ENCODE assay signal across 25 cellular contexts in the genomic region with DNA sequence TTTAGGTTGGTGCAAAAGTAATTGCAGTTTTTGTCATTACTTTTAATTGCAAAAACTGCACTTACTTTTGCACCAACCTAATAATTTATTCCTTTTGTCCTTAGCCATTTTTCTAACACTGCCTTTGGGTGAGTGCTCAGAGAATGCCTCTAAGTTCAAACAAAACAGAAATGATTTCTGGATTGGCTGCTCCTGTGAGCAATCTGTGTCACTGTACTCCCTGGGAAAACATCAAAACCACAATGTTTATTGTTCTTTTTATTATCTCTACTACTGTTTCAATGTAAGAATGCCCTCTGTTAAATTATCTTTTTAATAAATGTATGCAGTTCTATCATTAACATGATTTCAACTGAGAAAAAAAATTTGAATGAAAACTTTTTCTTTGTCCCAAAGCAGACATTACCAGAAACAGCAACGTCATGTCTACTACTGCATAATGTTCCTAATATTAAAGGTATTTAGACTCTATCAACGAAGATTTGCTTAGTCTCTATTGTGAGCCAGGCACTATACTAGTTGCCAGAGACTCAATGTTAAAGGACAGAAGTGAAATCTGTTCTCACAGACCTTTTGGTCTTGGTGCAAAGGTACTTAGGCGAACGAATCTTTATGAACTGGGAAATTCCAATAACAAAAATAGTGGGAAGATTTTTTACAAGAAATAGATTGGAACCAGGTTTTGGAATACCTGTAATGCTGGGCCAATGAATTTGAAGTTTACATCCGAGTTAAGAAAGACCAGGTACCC. TPM values are rescaled to one million over a fixed set of nuclear protein-coding genes. Genes with fewer than 3 reads are reported as not detected.
DNase-seq lines count a peak whose midpoint lies in the region; ATAC-seq, FAIRE-seq and TF ChIP-seq lines count a peak whose summit lies in the region.
"Had no signal": no experiment of that assay in that cellular context is flagged by ENCODE, and none has a peak within 500 bp of the region (broad histone marks: within the 10 kb centered on the region; RNA-seq: fewer than 3 reads in every experiment).

No MANE protein-coding gene starts in this region.

- no peak overlapping the region for H3K27ac Mint-ChIP-seq in MCF 10A (ENCODE audit: low read depth, unreplicated experiment)
- H3K27ac Mint-ChIP-seq in astrocyte (ENCODE audit: unreplicated experiment): no peak overlapping the region
- H3K27ac Mint-ChIP-seq: activated CD4-positive, alpha-beta memory T cell treated with anti-CD3 and anti-CD28 coated beads, Interleukin-2, amount 10 ng/mL, durations not matched to agents 7 days and 5 days; stimulated activated naive B cell treated with anti-CD40 and anti-IgM and Interleukin-4, amounts not matched to agents 10 μg/mL and 1 μg/mL and 100 μg/mL, for 72 hours had no signal

- H3K27ac ChIP-seq in breast epithelium (no peak overlapping the region), astrocyte (ENCODE audit: low read depth, low read length) (no peak overlapping the region), transverse colon (peak overlapping the region; percentile 71 to 86 (median 82)), heart left ventricle (no peak overlapping the region)
- H3K27ac ChIP-seq: 22Rv1, C4-2B, PC-9, upper lobe of right lung, VCaP had no signal

- H3K4me3 Mint-ChIP-seq in MCF 10A (ENCODE audit: unreplicated experiment): no peak overlapping the region
- no peak overlapping the region for H3K4me3 Mint-ChIP-seq in astrocyte (ENCODE audit: unreplicated experiment)
- H3K4me3 Mint-ChIP-seq: activated CD4-positive, alpha-beta memory T cell treated with anti-CD3 and anti-CD28 coated beads, Interleukin-2, amount 10 ng/mL, durations not matched to agents 7 days and 5 days; stimulated activated naive B cell treated with anti-CD40 and anti-IgM and Interleukin-4, amounts not matched to agents 10 μg/mL and 1 μg/mL and 100 μg/mL, for 72 hours had no signal

- intact Hi-C loops in MCF 10A (cut with micrococcal nuclease) (no loop called here), breast epithelium (cut with DNase I; ENCODE audit: low total_unique reads) (no loop called here), transverse colon (cut with DNase I; ENCODE audit: low total_unique reads) (no loop called here), heart left ventricle (cut with DNase I) (no loop called here)

- WGBS in transverse colon (ENCODE audit: low coverage in 1 of 2), 2 donors: 65 to 66% methylated on average over 5 of the region's 5 CpGs
- 85 to 86% (median 86%) methylated on average over 5 of the region's 5 CpGs for WGBS in heart left ventricle, 4 donors

- POLR2A ChIA-PET in MCF 10A (lab: Yijun Ruan, JAX): no interaction called here

- no peaks in the 10 kb centered on the region for H3K27me3 Mint-ChIP-seq in MCF 10A (ENCODE audit: insufficient read depth, unreplicated experiment)
- no peaks in the 10 kb centered on the region for H3K27me3 Mint-ChIP-seq in astrocyte (ENCODE audit: low read depth, unreplicated experiment)
- H3K27me3 Mint-ChIP-seq: stimulated activated naive B cell treated with anti-CD40 and anti-IgM and Interleukin-4, amounts not matched to agents 10 μg/mL and 1 μg/mL and 100 μg/mL, for 72 hours had no signal

- no peaks in the 10 kb centered on the region for H3K79me2 ChIP-seq in astrocyte (ENCODE audit: insufficient read depth, low read length)

- ATAC-seq in heart left ventricle: no peak
- ATAC-seq: stimulated activated naive B cell treated with anti-CD40 and anti-IgM and Interleukin-4, amounts not matched to agents 10 μg/mL and 1 μg/mL and 100 μg/mL, for 72 hours had no signal

- FAIRE-seq in astrocyte (lab: Jason Lieb, UNC): no peak
- FAIRE-seq: endothelial cell of umbilical vein had no signal

- H3K4me1 ChIP-seq in breast epithelium: no peaks in the 10 kb centered on the region
- H3K4me1 ChIP-seq in astrocyte (ENCODE audit: insufficient read depth, low read length): peaks cover 6% of the 10 kb centered on the region
- peaks cover 0 to 56% (median 24%) of the 10 kb centered on the region in 4 donors for H3K4me1 ChIP-seq in transverse colon
- H3K4me1 ChIP-seq in heart left ventricle: peaks cover 0 to 5% (median 0%) of the 10 kb centered on the region in 12 donors
- H3K4me1 ChIP-seq: upper lobe of right lung had no signal

- CTCF ChIA-PET in MCF 10A (lab: Yijun Ruan, JAX): interaction anchor here (0.7 kb wide), 1 partner anchor 11 kb away, joined by 4 read pairs; no protein-coding TSS in a partner anchor

- no peak for TF ChIP-seq CTCF in MCF 10A (IDR thresholded peaks at IDR 0.05; ENCODE audit: unreplicated experiment)
- TF ChIP-seq CTCF in breast epithelium (IDR thresholded peaks at IDR 0.05): no peak
- no peak for TF ChIP-seq CTCF in astrocyte (IDR thresholded peaks at IDR 0.05; ENCODE audit: insufficient read depth, low read depth, low read length)
- no peak for TF ChIP-seq CTCF in transverse colon (IDR thresholded peaks at IDR 0.05)
- no peak for TF ChIP-seq CTCF in heart left ventricle (IDR thresholded peaks at IDR 0.05)

- H2AFZ ChIP-seq in astrocyte (ENCODE audit: low read depth, low read length): no peak overlapping the region
- H2AFZ ChIP-seq: PC-9 had no signal

- H3K9ac ChIP-seq in astrocyte (ENCODE audit: low read length): no peak overlapping the region

- no TSS peak for BruUV-seq in MCF 10A (replicated peaks; lab: Mats Ljungman, UMichigan)

- peaks cover 30% of the 10 kb centered on the region for H4K20me1 ChIP-seq in astrocyte (ENCODE audit: insufficient read depth, low read length)

- no peak for TF ChIP-seq EP300 in transverse colon (IDR thresholded peaks at IDR 0.05; ENCODE audit: low read depth)

- H3K4me3 ChIP-seq in breast epithelium (no peak overlapping the region), astrocyte (ENCODE audit: insufficient read depth, low read depth, low read length) (no peak overlapping the region), transverse colon (no peak overlapping the region), heart left ventricle (no peak overlapping the region)
- H3K4me3 ChIP-seq: K562, PC-9, upper lobe of right lung had no signal

- DNase-seq in MCF 10A (ENCODE audit: unreplicated experiment): peak; percentile 16
- DNase-seq in breast epithelium (ENCODE audit: low spot score in 2 of 2): no peak
- peak; percentile 72 for DNase-seq in astrocyte (ENCODE audit: low read depth)
- peak; percentile 57 for DNase-seq in kidney glomerular epithelial cell (lab: John Stamatoyannopoulos, UW)
- no peak for DNase-seq in transverse colon
- no peak for DNase-seq in superior temporal gyrus (ENCODE audit: extremely low spot score)
- no peak for DNase-seq in glomerular visceral epithelial cell (ENCODE audit: extremely low spot score)
- DNase-seq in heart left ventricle: no peak
- DNase-seq: activated CD4-positive, alpha-beta memory T cell treated with anti-CD3 and anti-CD28 coated beads, Interleukin-2, amount 10 ng/mL, durations not matched to agents 7 days and 5 days; activated T-cell treated with anti-CD3 and anti-CD28 coated beads, Interleukin-2, amount 50 U/mL, for 48 hours; DMS53; glutamatergic neuron; islet precursor cell; NCI-H1092 treated with DMSO at 0.1 percent for 48 hours; NCI-H748 treated with DMSO at 0.1 percent for 48 hours; PC-9; posterior cingulate gyrus; stimulated activated CD4-positive, alpha-beta T cell treated with anti-CD3 and anti-CD28 coated beads, Interleukin-12 subunit alpha, Interleukin-12 subunit beta, amount 100 ng/mL, for 4 hours; stimulated activated naive B cell treated with anti-CD40 and anti-IgM and Interleukin-4, amounts not matched to agents 10 μg/mL and 1 μg/mL and 100 μg/mL, for 72 hours; upper lobe of right lung had no signal

- H3K4me1 Mint-ChIP-seq in MCF 10A (ENCODE audit: insufficient read depth, unreplicated experiment) (peaks cover 13% of the 10 kb centered on the region), astrocyte (ENCODE audit: low read depth, unreplicated experiment) (peaks cover 11% of the 10 kb centered on the region)
- H3K4me1 Mint-ChIP-seq: activated CD4-positive, alpha-beta memory T cell treated with anti-CD3 and anti-CD28 coated beads, Interleukin-2, amount 10 ng/mL, durations not matched to agents 7 days and 5 days had no signal

- H3K36me3 ChIP-seq in breast epithelium (no peaks in the 10 kb centered on the region), astrocyte (ENCODE audit: insufficient read depth, low read length) (no peaks in the 10 kb centered on the region), transverse colon (no peaks in the 10 kb centered on the region), heart left ventricle (no peaks in the 10 kb centered on the region)
- H3K36me3 ChIP-seq: upper lobe of right lung had no signal

- in situ Hi-C loops in transverse colon (cut with MboI; ENCODE audit: low pct_ligation_motif_present in 1 of 4, low pct_unique_long_range_greater_than_20kb in 1 of 4, low sequenced_read_pairs in 3 of 4): no loop called here

- TF ChIP-seq POLR2A in breast epithelium (IDR thresholded peaks at IDR 0.05) (no peak), transverse colon (IDR thresholded peaks at IDR 0.05) (no peak), heart left ventricle (IDR thresholded peaks at IDR 0.05) (no peak)

- H3K36me3 Mint-ChIP-seq in MCF 10A (ENCODE audit: insufficient read depth, unreplicated experiment): no peaks in the 10 kb centered on the region
- H3K36me3 Mint-ChIP-seq in astrocyte (ENCODE audit: low read depth, unreplicated experiment): peaks cover 3% of the 10 kb centered on the region

- no peaks in the 10 kb centered on the region for H3K27me3 ChIP-seq in breast epithelium
- peaks cover 21% of the 10 kb centered on the region for H3K27me3 ChIP-seq in astrocyte (ENCODE audit: insufficient read depth, low read length)
- H3K27me3 ChIP-seq in transverse colon: no peaks in the 10 kb centered on the region
- H3K27me3 ChIP-seq in heart left ventricle: no peaks in the 10 kb centered on the region
- H3K27me3 ChIP-seq: upper lobe of right lung had no signal

- H3K9me3 Mint-ChIP-seq in MCF 10A (ENCODE audit: unreplicated experiment) (no peaks in the 10 kb centered on the region), astrocyte (ENCODE audit: unreplicated experiment) (no peaks in the 10 kb centered on the region)
- H3K9me3 Mint-ChIP-seq: activated CD4-positive, alpha-beta memory T cell treated with anti-CD3 and anti-CD28 coated beads, Interleukin-2, amount 10 ng/mL, durations not matched to agents 7 days and 5 days had no signal

- H3K9me3 ChIP-seq in breast epithelium (no peaks in the 10 kb centered on the region), astrocyte (ENCODE audit: insufficient read depth, low read depth, low read length) (no peaks in the 10 kb centered on the region), transverse colon (no peaks in the 10 kb centered on the region), heart left ventricle (no peaks in the 10 kb centered on the region)
- H3K9me3 ChIP-seq: upper lobe of right lung had no signal

- no peak overlapping the region for H3K4me2 ChIP-seq in astrocyte (ENCODE audit: low read length)

RNA-seq across cellular contexts. Expression of a gene that starts 6.2 kb away (rescaled TPM):
- total RNA-seq in MCF 10A (2022) (14.6 and 15.9 TPM in 2 replicates), breast epithelium (10 to 100 TPM; 29.3 to 46.2 (median 41.9) TPM), astrocyte (34.8 and 35.6 TPM in 2 replicates), transverse colon (100 to 1,000 TPM in 3 of 4 donors, 10 to 100 TPM in 1; 31.6 to 154 (median 129) TPM), heart left ventricle (10 to 100 TPM in 2 of 9 donors, 1 to 10 TPM in 7; 1.3 to 12.8 (median 4.2) TPM)
- polyA plus RNA-seq in heart left ventricle: 1 to 10 TPM in 1 of 2 donors, under 1 TPM in 1; 0.30 to 1.1 TPM

RNA-seq across cellular contexts. Expression of a gene that starts 34.2 kb away (rescaled TPM):
- 17.4 and 33.3 TPM in 2 replicates for total RNA-seq in MCF 10A (2022)
- 1 to 10 TPM; 5.3 to 9.8 (median 6.4) TPM for total RNA-seq in breast epithelium
- total RNA-seq in astrocyte: 22.3 and 26.8 TPM in 2 replicates
- 1 to 10 TPM in 3 of 4 donors, under 1 TPM in 1; 0.37 to 5.7 (median 2.2) TPM for total RNA-seq in transverse colon
- 10 to 100 TPM in 4 of 9 donors, 1 to 10 TPM in 5; 3.5 to 14.5 (median 9.3) TPM for total RNA-seq in heart left ventricle
- 1 to 10 TPM; 5.6 to 7.4 TPM for polyA plus RNA-seq in heart left ventricle

Comparison
In these comparisons a context has a peak if more than half of its experiments do, and no peak if none do; other contexts are left out.
1. DNase-seq: peak in MCF 10A (single experiment), astrocyte (single experiment) and kidney glomerular epithelial cell (single experiment); none in breast epithelium (0 of 2), transverse colon (single experiment), superior temporal gyrus (single experiment), glomerular visceral epithelial cell (single experiment) and heart left ventricle (0 of 5).
2. H3K27ac ChIP-seq: peak in transverse colon (4 of 4); none in breast epithelium (0 of 2), astrocyte (single experiment) and heart left ventricle (0 of 12).